22 cellular contexts compared by ENCODE assay signal in genomic region chr13:98992355-98992754, GRCh38. TPM values are rescaled to one million over a fixed set of nuclear protein-coding genes. Genes with fewer than 3 reads are reported as not detected.
DNase-seq lines count a peak whose midpoint lies in the region; ATAC-seq, FAIRE-seq and TF ChIP-seq lines count a peak whose summit lies in the region.
"Had no signal": no experiment of that assay in that cellular context is flagged by ENCODE, and none has a peak within 500 bp of the region (broad histone marks: within the 10 kb centered on the region; RNA-seq: fewer than 3 reads in every experiment).

No MANE protein-coding gene starts in this region.

- H3K27me3 Mint-ChIP-seq in activated CD8-positive, alpha-beta T cell treated with anti-CD3 and anti-CD28 coated beads for 36 hours, result no peaks in the 10 kb centered on the region
- no peaks in the 10 kb centered on the region for H3K27me3 Mint-ChIP-seq in activated CD8-positive, alpha-beta T cell treated with anti-CD3 and anti-CD28 coated beads, Interleukin-2, amount 10 ng/mL, durations not matched to agents 7 days and 5 days (ENCODE audit: low read depth)
- H3K27me3 Mint-ChIP-seq: activated B cell treated with CpG ODN at 0.5 μM for 24 hours had no signal

- no CpG with 5 or more reads among the region's 7 CpGs for WGBS in trophoblast cell (ENCODE audit: extremely low coverage, insufficient coverage, insufficient read length)
- WGBS in small intestine, 3 donors, result 80 to 85% (median 80%) methylated on average over 7 of the region's 7 CpGs

- H3K79me2 ChIP-seq in trophoblast cell (ENCODE audit: control insufficient read depth, insufficient read depth, low read length, poor library complexity), result no peaks in the 10 kb centered on the region

- no peaks in the 10 kb centered on the region for H3K79me1 ChIP-seq in trophoblast cell (ENCODE audit: low read length)

- H3K4me1 ChIP-seq in trophoblast cell (ENCODE audit: control insufficient read depth in 1 of 2, insufficient read depth in 2 of 2, low read length in 2 of 2), result peaks cover 3 to 4% of the 10 kb centered on the region in 2 experiments
- H3K4me1 ChIP-seq in small intestine (ENCODE audit: control insufficient read depth in 2 of 2, insufficient read depth in 1 of 2, low read depth in 1 of 2, low read length in 1 of 2), result peaks cover 0 to 2% of the 10 kb centered on the region in 2 donors
- H3K4me1 ChIP-seq: tibial artery had no signal

- no peak overlapping the region for H3K23ac ChIP-seq in trophoblast cell (ENCODE audit: low read length)

- no peak overlapping the region for H3K4me3 Mint-ChIP-seq in activated CD8-positive, alpha-beta T cell treated with anti-CD3 and anti-CD28 coated beads for 36 hours
- H3K4me3 Mint-ChIP-seq in activated CD8-positive, alpha-beta T cell treated with anti-CD3 and anti-CD28 coated beads, Interleukin-2, amount 10 ng/mL, durations not matched to agents 7 days and 5 days, result no peak overlapping the region
- H3K4me3 Mint-ChIP-seq: activated B cell treated with CpG ODN at 0.5 μM for 24 hours, brain, natural killer cell had no signal

- H3K36me3 ChIP-seq in trophoblast cell (ENCODE audit: control insufficient read depth in 1 of 2, insufficient read depth in 2 of 2, low read length in 2 of 2), result peaks cover 0 to 2% of the 10 kb centered on the region in 2 experiments
- H3K36me3 ChIP-seq in small intestine (ENCODE audit: control insufficient read depth in 2 of 2, insufficient read depth in 2 of 2, low read length in 2 of 2), result no peaks in the 10 kb centered on the region
- H3K36me3 ChIP-seq: esophagus muscularis mucosa, tibial artery had no signal

- no peak overlapping the region for H3K9ac ChIP-seq in trophoblast cell (ENCODE audit: low read length)

- no peak overlapping the region for H2BK120ac ChIP-seq in trophoblast cell (ENCODE audit: insufficient read depth, low read length, poor library complexity)

- no peak overlapping the region for H2AK5ac ChIP-seq in trophoblast cell (ENCODE audit: low read length)

- H3K27ac Mint-ChIP-seq in activated CD8-positive, alpha-beta T cell treated with anti-CD3 and anti-CD28 coated beads for 36 hours, result peak overlapping the region; percentile 12
- H3K27ac Mint-ChIP-seq in activated CD8-positive, alpha-beta T cell treated with anti-CD3 and anti-CD28 coated beads, Interleukin-2, amount 10 ng/mL, durations not matched to agents 7 days and 5 days, result no peak overlapping the region
- H3K27ac Mint-ChIP-seq: activated B cell treated with CpG ODN at 0.5 μM for 24 hours, brain, natural killer cell had no signal

- H3K4ac ChIP-seq in trophoblast cell (ENCODE audit: low read depth, low read length), result peak overlapping the region; percentile 32

- no peak for FAIRE-seq in small intestine (lab: Jason Lieb, UNC)
- FAIRE-seq: A549, HTR-8/SVneo had no signal

- H3K27ac ChIP-seq in trophoblast cell (ENCODE audit: low read depth, low read length) (no peak overlapping the region), small intestine (ENCODE audit: low read depth in 1 of 2, low read length in 1 of 2) (no peak overlapping the region)
- H3K27ac ChIP-seq: A549, esophagus muscularis mucosa, tibial artery had no signal

- peak overlapping the region; percentile 21 for H4K91ac ChIP-seq in trophoblast cell (ENCODE audit: low read depth, low read length)

- CTCF ChIA-PET in activated CD8-positive, alpha-beta T cell treated with anti-CD3 and anti-CD28 coated beads for 36 hours (lab: Charles Lee), result interaction anchor here (0.9 kb wide), 1 partner anchor 42 kb away, joined by 3 read pairs; no protein-coding TSS in a partner anchor
- CTCF ChIA-PET in activated CD8-positive, alpha-beta T cell treated with anti-CD3 and anti-CD28 coated beads, Interleukin-2, amount 10 ng/mL, durations not matched to agents 7 days and 5 days (lab: Charles Lee), result interaction anchor here (1.1 kb wide), 1 partner anchor 11 kb away, joined by 3 read pairs; no protein-coding TSS in a partner anchor

- POLR2A ChIA-PET in activated CD8-positive, alpha-beta T cell treated with anti-CD3 and anti-CD28 coated beads for 36 hours (lab: Charles Lee), result interaction anchor here (1.0 to 1.5 kb wide), 3 partner anchors 10 to 59 kb away, joined by 3 read pairs; no protein-coding TSS in a partner anchor
- POLR2A ChIA-PET in activated CD8-positive, alpha-beta T cell treated with anti-CD3 and anti-CD28 coated beads, Interleukin-2, amount 10 ng/mL, durations not matched to agents 7 days and 5 days (lab: Charles Lee), result no interaction called here

- H3K14ac ChIP-seq in trophoblast cell (ENCODE audit: low read length), result no peak overlapping the region

- no peak overlapping the region for H3K4me2 ChIP-seq in trophoblast cell (ENCODE audit: low read length)
- H3K4me2 ChIP-seq: A549, smooth muscle cell had no signal

- no peaks in the 10 kb centered on the region for H3K9me3 Mint-ChIP-seq in activated CD8-positive, alpha-beta T cell treated with anti-CD3 and anti-CD28 coated beads for 36 hours
- H3K9me3 Mint-ChIP-seq in activated CD8-positive, alpha-beta T cell treated with anti-CD3 and anti-CD28 coated beads, Interleukin-2, amount 10 ng/mL, durations not matched to agents 7 days and 5 days (ENCODE audit: insufficient read depth), result no peaks in the 10 kb centered on the region
- H3K9me3 Mint-ChIP-seq: activated B cell treated with CpG ODN at 0.5 μM for 24 hours, natural killer cell had no signal

- no peak overlapping the region for H2BK12ac ChIP-seq in trophoblast cell (ENCODE audit: low read length)

- peaks cover 5% of the 10 kb centered on the region for H3K36me3 Mint-ChIP-seq in activated CD8-positive, alpha-beta T cell treated with anti-CD3 and anti-CD28 coated beads for 36 hours (ENCODE audit: low read depth)
- peaks cover 15% of the 10 kb centered on the region for H3K36me3 Mint-ChIP-seq in activated CD8-positive, alpha-beta T cell treated with anti-CD3 and anti-CD28 coated beads, Interleukin-2, amount 10 ng/mL, durations not matched to agents 7 days and 5 days (ENCODE audit: low read depth)
- H3K36me3 Mint-ChIP-seq: brain, natural killer cell had no signal

- H3K27me3 ChIP-seq in trophoblast cell (ENCODE audit: insufficient read depth, low read length), result no peaks in the 10 kb centered on the region
- no peaks in the 10 kb centered on the region for H3K27me3 ChIP-seq in small intestine (ENCODE audit: control insufficient read depth in 2 of 2, insufficient read depth in 2 of 2, low read length in 2 of 2)
- H3K27me3 ChIP-seq: esophagus muscularis mucosa, tibial artery had no signal

- intact Hi-C loops in activated CD8-positive, alpha-beta T cell treated with anti-CD3 and anti-CD28 coated beads for 36 hours (cut with micrococcal nuclease), result no loop called here

- peaks cover 69% of the 10 kb centered on the region for H3K4me1 Mint-ChIP-seq in activated CD8-positive, alpha-beta T cell treated with anti-CD3 and anti-CD28 coated beads for 36 hours (ENCODE audit: low read depth)
- peaks cover 24% of the 10 kb centered on the region for H3K4me1 Mint-ChIP-seq in activated CD8-positive, alpha-beta T cell treated with anti-CD3 and anti-CD28 coated beads, Interleukin-2, amount 10 ng/mL, durations not matched to agents 7 days and 5 days (ENCODE audit: low read depth)
- H3K4me1 Mint-ChIP-seq: activated B cell treated with CpG ODN at 0.5 μM for 24 hours had no signal

- no peak for ATAC-seq in activated CD8-positive, alpha-beta T cell treated with anti-CD3 and anti-CD28 coated beads for 36 hours
- ATAC-seq in activated CD8-positive, alpha-beta T cell treated with anti-CD3 and anti-CD28 coated beads, Interleukin-2, amount 10 ng/mL, durations not matched to agents 7 days and 5 days, result no peak
- ATAC-seq in HG03039 (IDR thresholded peaks at IDR 0.05; ENCODE audit: unreplicated experiment), result no peak
- ATAC-seq: A549, natural killer cell had no signal

- H4K12ac ChIP-seq in trophoblast cell (ENCODE audit: low read depth, low read length), result no peak overlapping the region

- H2AFZ ChIP-seq in trophoblast cell (ENCODE audit: insufficient read depth, low read length, poor library complexity), result no peak overlapping the region

- peak overlapping the region; percentile 23 for H3K18ac ChIP-seq in trophoblast cell (ENCODE audit: low read length)

- H3K9me3 ChIP-seq in trophoblast cell (ENCODE audit: insufficient read depth, low read depth, low read length) (no peaks in the 10 kb centered on the region), small intestine (ENCODE audit: control insufficient read depth, low read depth) (no peaks in the 10 kb centered on the region)
- H3K9me3 ChIP-seq: A549, esophagus muscularis mucosa, tibial artery had no signal

- H3K4me3 ChIP-seq in choroid plexus epithelial cell (ENCODE audit: low read depth, low read length), result no peak overlapping the region
- no peak overlapping the region for H3K4me3 ChIP-seq in trophoblast cell (ENCODE audit: low read depth, low read length)
- H3K4me3 ChIP-seq in small intestine (ENCODE audit: low read depth in 1 of 2, low read length in 2 of 2), result no peak overlapping the region
- H3K4me3 ChIP-seq: A549, esophagus muscularis mucosa, lung, smooth muscle cell, tibial artery had no signal

- H4K8ac ChIP-seq in trophoblast cell (ENCODE audit: low read depth, low read length), result no peak overlapping the region

- no peak overlapping the region for H2BK5ac ChIP-seq in trophoblast cell (ENCODE audit: low read depth, low read length, poor library complexity)

- DNase-seq in activated CD8-positive, alpha-beta T cell treated with anti-CD3 and anti-CD28 coated beads for 36 hours, result no peak
- DNase-seq in activated CD8-positive, alpha-beta T cell treated with anti-CD3 and anti-CD28 coated beads, Interleukin-2, amount 10 ng/mL, durations not matched to agents 7 days and 5 days, result no peak
- DNase-seq in HT1080 (ENCODE audit: low read depth), result peak; percentile 80
- peak; percentile 33 for DNase-seq in choroid plexus epithelial cell (ENCODE audit: low read depth)
- DNase-seq in trophoblast cell, result no peak
- DNase-seq in small intestine, result no peak
- DNase-seq in NCI-H2029 (lab: John Stamatoyannopoulos, UW), result no peak
- DNase-seq: activated B cell treated with CpG ODN at 0.5 μM for 24 hours, activated gamma-delta T cell treated with Interleukin-2 at 50 U/mL for 16 hours, C1 segment of cervical spinal cord, DMS53, natural killer cell, SIG-M5, T-helper 2 cell, tibial artery had no signal

- no peak for TF ChIP-seq CTCF in activated CD8-positive, alpha-beta T cell treated with anti-CD3 and anti-CD28 coated beads for 36 hours (IDR thresholded peaks at IDR 0.05)
- no peak for TF ChIP-seq CTCF in choroid plexus epithelial cell (conservative IDR thresholded peaks at IDR 0.05; ENCODE audit: low read depth, low read length)

RNA-seq across cellular contexts. Expression of gene DOCK9, which starts 14.5 kb away (rescaled TPM):
- total RNA-seq in activated CD8-positive, alpha-beta T cell treated with anti-CD3 and anti-CD28 coated beads for 36 hours, result 10 to 100 TPM; 33.4 to 36.9 TPM
- total RNA-seq in activated CD8-positive, alpha-beta T cell treated with anti-CD3 and anti-CD28 coated beads, Interleukin-2, amount 10 ng/mL, durations not matched to agents 7 days and 5 days, result 100 to 1,000 TPM in 1 of 2 experiments, 10 to 100 TPM in 1; 92.4 to 100 TPM
- 58.1 and 77.7 TPM in 2 replicates for total RNA-seq in HT1080 (2014; rRNA removed; shearing (Covaris generic))
- 57.0 and 70.3 TPM in 2 replicates for polyA plus RNA-seq in HT1080 (2015; cell fraction: cytosol; rRNA removed)
- polyA plus RNA-seq in HT1080 (2015; cell fraction: nucleus; rRNA removed), result 153 and 159 TPM in 2 replicates
- polyA plus RNA-seq in trophoblast cell (2013), result 135 and 138 TPM in 2 replicates
- polyA plus RNA-seq in small intestine, result 10 to 100 TPM; 18.6 to 50.8 (median 23.3) TPM

Comparison
In these comparisons a context has a peak if more than half of its experiments do, and no peak if none do; other contexts are left out.
1. DNase-seq: peak in HT1080 (single experiment) and choroid plexus epithelial cell (single experiment); none in activated CD8-positive, alpha-beta T cell treated with anti-CD3 and anti-CD28 coated beads for 36 hours (single experiment), activated CD8-positive, alpha-beta T cell treated with anti-CD3 and anti-CD28 coated beads, Interleukin-2, amount 10 ng/mL, durations not matched to agents 7 days and 5 days (single experiment), trophoblast cell (0 of 2), small intestine (single experiment) and NCI-H2029 (single experiment).